17 cellular contexts compared by ENCODE assay signal in genomic region chr5:135238622-135239460, GRCh38.
DNase-seq lines count a peak whose midpoint lies in the region; ATAC-seq and TF ChIP-seq lines count a peak whose summit lies in the region.
"Had no signal": no experiment of that assay in that cellular context is flagged by ENCODE, and none has a peak within 500 bp of the region (broad histone marks: within the 10 kb centered on the region; RNA-seq: fewer than 3 reads in every experiment).

No MANE protein-coding gene starts in this region.

- H3K4me1 Mint-ChIP-seq in GM23338 (peaks cover 10% of the 10 kb centered on the region), CD14-positive monocyte (no peaks in the 10 kb centered on the region)

- 71 to 89% (median 83%) methylated on average over 11 of the region's 11 CpGs for whole genome bisulfite sequencing in spleen, 5 donors

- H3K4me3 ChIP-seq in GM23338 (no peak overlapping the region), spleen (no peak overlapping the region), PC-9 (no peak overlapping the region)
- H3K4me3 ChIP-seq: gastrocnemius medialis, left ventricle myocardium inferior had no signal

- no peak for TF ChIP-seq POLR2A in spleen (IDR thresholded peaks at IDR 0.05)

- CTCF ChIA-PET in PC-9 (lab: Charles Lee), result no interaction called here

- DNase-seq in GM23338 (ENCODE audit: low spot score), result no peak
- peak; percentile 33 for DNase-seq in activated CD8-positive, alpha-beta memory T cell treated with anti-CD3 and anti-CD28 coated beads, Interleukin-2, amount 50 U/mL, for 48 hours
- DNase-seq in left kidney (ENCODE audit: low read depth, low spot score), result peak; percentile 82
- DNase-seq in spleen, result peak; percentile 49
- no peak for DNase-seq in CD14-positive monocyte (ENCODE audit: low spot score)
- DNase-seq in PC-9, result no peak
- no peak for DNase-seq in NCI-H524 treated with DMSO at 0.1 percent for 48 hours (lab: John Stamatoyannopoulos, UW)
- DNase-seq: activated T-cell treated with anti-CD3 and anti-CD28 coated beads for 4 hours; gastrocnemius medialis; KG1; left ventricle myocardium inferior; NCI-H2081; NCI-H524; stimulated activated CD4-positive, alpha-beta T cell treated with anti-CD3 and anti-CD28 coated beads, Interleukin-2, amount 100 ng/mL, for 48 hours had no signal

- BruUV-seq in PC-9 (replicated peaks; lab: Mats Ljungman, UMichigan), result no TSS peak

- no peak for ATAC-seq in GM23338
- ATAC-seq: activated naive CD4-positive, alpha-beta T cell treated with anti-CD3 and anti-CD28 coated beads, Interleukin-2, amount 50 U/mL, for 72 hours; gastrocnemius medialis; HCT116 had no signal

- H3K9me3 Mint-ChIP-seq in GM23338 (no peaks in the 10 kb centered on the region), CD14-positive monocyte (peaks cover 0 to 2% (median 0%) of the 10 kb centered on the region in 7 donors)
- H3K9me3 Mint-ChIP-seq: activated naive CD4-positive, alpha-beta T cell treated with anti-CD3 and anti-CD28 coated beads, Interleukin-2, amount 50 U/mL, for 72 hours had no signal

- H3K9me2 ChIP-seq in GM23338 (ENCODE audit: insufficient read depth), result no peaks in the 10 kb centered on the region
- 0 out of 2 replicates have a peak, but pooled peaks cover 3% of the 10 kb centered on the region for H3K9me2 ChIP-seq in PC-9 (ENCODE audit: insufficient read depth)

- no peak overlapping the region for H3K4me2 ChIP-seq in GM23338
- H3K4me2 ChIP-seq in PC-9, result no peak overlapping the region

- intact Hi-C loops in spleen (cut with DNase I; ENCODE audit: low total_unique reads), result no loop called here
- intact Hi-C loops in CD14-positive monocyte (cut with micrococcal nuclease), result no loop called here
- intact Hi-C loops in PC-9 (cut with micrococcal nuclease; ENCODE audit: unreplicated experiment), result no loop called here

- no peak overlapping the region for H3K27ac Mint-ChIP-seq in GM23338
- no peak overlapping the region for H3K27ac Mint-ChIP-seq in CD14-positive monocyte
- H3K27ac Mint-ChIP-seq: activated naive CD4-positive, alpha-beta T cell treated with anti-CD3 and anti-CD28 coated beads, Interleukin-2, amount 50 U/mL, for 72 hours had no signal

- H4K20me1 ChIP-seq in GM23338 (replicated peaks; ENCODE audit: insufficient read depth), result no peaks in the 10 kb centered on the region
- no peaks in the 10 kb centered on the region for H4K20me1 ChIP-seq in PC-9 (ENCODE audit: insufficient read depth)

- H3K36me3 Mint-ChIP-seq in GM23338 (ENCODE audit: low read depth), result no peaks in the 10 kb centered on the region
- H3K36me3 Mint-ChIP-seq in CD14-positive monocyte, result no peaks in the 10 kb centered on the region
- H3K36me3 Mint-ChIP-seq: activated naive CD4-positive, alpha-beta T cell treated with anti-CD3 and anti-CD28 coated beads, Interleukin-2, amount 50 U/mL, for 72 hours; brain had no signal

- POLR2A ChIA-PET in PC-9 (lab: Charles Lee; ENCODE audit: unreplicated experiment), result no interaction called here

- H3K27me3 ChIP-seq in GM23338 (ENCODE audit: insufficient read depth) (no peaks in the 10 kb centered on the region), spleen (replicated peaks in 1 of 7) (peaks cover 0 to 24% (median 0%) of the 10 kb centered on the region in 7 donors), PC-9 (ENCODE audit: insufficient read depth, low read depth) (no peaks in the 10 kb centered on the region)
- H3K27me3 ChIP-seq: gastrocnemius medialis had no signal

- no peaks in the 10 kb centered on the region for H3K9me3 ChIP-seq in spleen
- no peaks in the 10 kb centered on the region for H3K9me3 ChIP-seq in PC-9 (ENCODE audit: insufficient read depth, low read depth)
- H3K9me3 ChIP-seq: gastrocnemius medialis, left ventricle myocardium inferior had no signal

- H3K27me3 Mint-ChIP-seq in GM23338 (ENCODE audit: insufficient read depth, low read depth, poor library complexity), result peaks cover 8% of the 10 kb centered on the region
- H3K27me3 Mint-ChIP-seq in CD14-positive monocyte (ENCODE audit: low read depth in 3 of 3), result peaks cover 0 to 7% (median 0%) of the 10 kb centered on the region in 3 donors

- H3K36me3 ChIP-seq in GM23338 (ENCODE audit: insufficient read depth), result no peaks in the 10 kb centered on the region
- H3K36me3 ChIP-seq in spleen, result no peaks in the 10 kb centered on the region
- H3K36me3 ChIP-seq in PC-9 (ENCODE audit: low read depth), result no peaks in the 10 kb centered on the region
- H3K36me3 ChIP-seq: gastrocnemius medialis, left ventricle myocardium inferior had no signal

- H3F3A ChIP-seq in GM23338 (replicated peaks; ENCODE audit: low read depth) (no peaks in the 10 kb centered on the region), PC-9 (ENCODE audit: insufficient read depth, low read depth) (no peaks in the 10 kb centered on the region)

- H3K79me2 ChIP-seq in GM23338 (replicated peaks; ENCODE audit: insufficient read depth), result no peaks in the 10 kb centered on the region
- no peaks in the 10 kb centered on the region for H3K79me2 ChIP-seq in PC-9 (ENCODE audit: low read depth)

- H3K4me1 ChIP-seq in GM23338 (ENCODE audit: insufficient read depth), result no peaks in the 10 kb centered on the region; the same call in 1 of the 2 replicates
- peaks cover 0 to 11% (median 0%) of the 10 kb centered on the region in 6 donors for H3K4me1 ChIP-seq in spleen
- H3K4me1 ChIP-seq in PC-9 (replicated peaks; ENCODE audit: insufficient read depth), result no peaks in the 10 kb centered on the region

- H3K27ac ChIP-seq in GM23338 (ENCODE audit: low read depth), result no peak overlapping the region
- no peak overlapping the region for H3K27ac ChIP-seq in spleen
- no peak overlapping the region for H3K27ac ChIP-seq in PC-9
- H3K27ac ChIP-seq: gastrocnemius medialis, left ventricle myocardium inferior had no signal

- H3K4me3 Mint-ChIP-seq in GM23338 (no peak overlapping the region), CD14-positive monocyte (no peak overlapping the region)

- no peak for TF ChIP-seq CTCF in GM23338 (conservative IDR thresholded peaks at IDR 0.05; ENCODE audit: low read depth in 2 of 2)
- no peak for TF ChIP-seq CTCF in spleen (IDR thresholded peaks at IDR 0.05 in 8 of 11, conservative IDR thresholded peaks at IDR 0.05 in 3 of 11)
- no peak for TF ChIP-seq CTCF in CD14-positive monocyte (IDR thresholded peaks at IDR 0.05)
- TF ChIP-seq CTCF in PC-9 (conservative IDR thresholded peaks at IDR 0.05), result no peak

- H2AFZ ChIP-seq in GM23338 (peak overlapping the region; percentile 47; the same call in 1 of the 2 replicates), PC-9 (no peak overlapping the region)

TF ChIP-seq in GM23338, 12 proteins besides CTCF, POLR2A, EP300 and RAD21 (continues in another document):
- TF ChIP-seq EZH2phosphoT487 (IDR thresholded peaks at IDR 0.05; ENCODE audit: unreplicated experiment) (no peak), POLR2AphosphoS5 (IDR thresholded peaks at IDR 0.05; ENCODE audit: low read depth) (no peak), ZNF114 (CRISPR knock-in tag; IDR thresholded peaks at IDR 0.05) (no peak), NANOG (IDR thresholded peaks at IDR 0.05; ENCODE audit: borderline replicate concordance) (no peak), JUNB (IDR thresholded peaks at IDR 0.05; ENCODE audit: unreplicated experiment) (no peak), ZNF331 (CRISPR knock-in tag; IDR thresholded peaks at IDR 0.05; ENCODE audit: low read depth) (no peak)

Comparison
In these comparisons a context has a peak if more than half of its experiments do, and no peak if none do; other contexts are left out.
1. DNase-seq: peak in activated CD8-positive, alpha-beta memory T cell treated with anti-CD3 and anti-CD28 coated beads, Interleukin-2, amount 50 U/mL, for 48 hours (single experiment), left kidney (single experiment) and spleen (single experiment); none in GM23338 (single experiment), CD14-positive monocyte (single experiment), PC-9 (0 of 2) and NCI-H524 treated with DMSO at 0.1 percent for 48 hours (single experiment).